In genomic region chr16:75485230-75486013, GRCh38 we compare ENCODE assay signal across 1 cellular context.
TF ChIP-seq lines count a peak whose summit lies in the region.

No MANE protein-coding gene starts in this region.

TF ChIP-seq in HepG2, 621 proteins besides CTCF, POLR2A, EP300 and RAD21 (continued from another document):
- TF ChIP-seq PHF21A (CRISPR knock-in tag; IDR thresholded peaks at IDR 0.05), result peak; percentile 25; the same call in 1 of the 2 replicates
- TF ChIP-seq GATAD1 (CRISPR knock-in tag; IDR thresholded peaks at IDR 0.05), result no peak
- no peak for TF ChIP-seq GPN1 (CRISPR knock-in tag; IDR thresholded peaks at IDR 0.05; ENCODE audit: borderline replicate concordance)
- TF ChIP-seq SUZ12 (IDR thresholded peaks at IDR 0.05; ENCODE audit: low read depth, low read length), result no peak
- TF ChIP-seq ZBTB40 (IDR thresholded peaks at IDR 0.05), result no peak
- no peak for TF ChIP-seq ZBTB40 (CRISPR knock-in tag; IDR thresholded peaks at IDR 0.05)
- no peak for TF ChIP-seq ZKSCAN5 (CRISPR knock-in tag; IDR thresholded peaks at IDR 0.05)
- no peak for TF ChIP-seq CEBPB (IDR thresholded peaks at IDR 0.05; ENCODE audit: borderline replicate concordance, low read depth, low read length)
- no peak for TF ChIP-seq ZNF18 (CRISPR knock-in tag; IDR thresholded peaks at IDR 0.05; ENCODE audit: insufficient replicate concordance)
- no peak for TF ChIP-seq ZBTB7A (CRISPR knock-in tag; IDR thresholded peaks at IDR 0.05)
- no peak for TF ChIP-seq AFF4 (CRISPR knock-in tag; IDR thresholded peaks at IDR 0.05)
- TF ChIP-seq ZBTB4 (CRISPR knock-in tag; IDR thresholded peaks at IDR 0.05; ENCODE audit: borderline replicate concordance), result no peak
- no peak for TF ChIP-seq ZNF224 (CRISPR knock-in tag; IDR thresholded peaks at IDR 0.05)
- no peak for TF ChIP-seq SATB2 (CRISPR knock-in tag; IDR thresholded peaks at IDR 0.05)
- TF ChIP-seq ZNF772 (CRISPR knock-in tag; IDR thresholded peaks at IDR 0.05), result no peak
- TF ChIP-seq EHMT2 (IDR thresholded peaks at IDR 0.05; ENCODE audit: borderline replicate concordance, low read depth, low read length), result no peak
- no peak for TF ChIP-seq DZIP1 (CRISPR knock-in tag; IDR thresholded peaks at IDR 0.05)
- TF ChIP-seq HDAC6 (IDR thresholded peaks at IDR 0.05; ENCODE audit: low read depth, low read length), result no peak
- TF ChIP-seq ZFP37 (CRISPR knock-in tag; IDR thresholded peaks at IDR 0.05; ENCODE audit: borderline replicate concordance), result no peak
- TF ChIP-seq CCAR2 (optimal IDR thresholded peaks at IDR 0.05; ENCODE audit: low read depth, low read length), result no peak
- no peak for TF ChIP-seq SRSF1 (optimal IDR thresholded peaks at IDR 0.05; ENCODE audit: low read depth, low read length)
- 0 out of 2 replicates have a peak, but pooled peaks have one; percentile 53 for TF ChIP-seq ZBTB38 (CRISPR knock-in tag; IDR thresholded peaks at IDR 0.05)
- TF ChIP-seq CREB3 (CRISPR knock-in tag; IDR thresholded peaks at IDR 0.05), result no peak
- TF ChIP-seq ZBTB1 (CRISPR knock-in tag; IDR thresholded peaks at IDR 0.05; ENCODE audit: borderline replicate concordance), result no peak
- 0 out of 2 replicates have a peak, but pooled peaks have one; percentile 7 for TF ChIP-seq ZNF292 (CRISPR knock-in tag; IDR thresholded peaks at IDR 0.05; ENCODE audit: borderline replicate concordance, low read depth)
- no peak for TF ChIP-seq ZNF609 (CRISPR knock-in tag; IDR thresholded peaks at IDR 0.05; ENCODE audit: borderline replicate concordance)
